12 cellular contexts compared by ENCODE assay signal in the genomic region with DNA sequence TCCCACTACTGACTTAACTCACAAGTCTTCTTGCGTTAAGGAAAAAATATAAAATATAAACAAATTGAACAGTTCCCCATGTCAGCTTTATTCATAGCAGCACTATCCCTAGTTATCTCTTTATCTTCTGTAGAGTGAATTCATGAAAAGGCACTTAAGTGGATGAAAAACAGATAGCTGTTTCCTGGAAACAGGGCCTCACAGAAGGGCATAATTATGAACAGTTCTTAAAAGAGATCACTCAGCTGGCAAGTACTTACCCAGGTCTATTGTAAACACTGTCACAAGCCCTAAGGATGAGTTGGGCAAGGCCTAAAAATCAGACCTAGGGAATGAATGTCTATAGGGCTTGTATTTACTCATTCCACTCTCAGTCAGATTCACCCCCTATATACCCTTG. TPM values are rescaled to one million over a fixed set of nuclear protein-coding genes. Genes with fewer than 3 reads are reported as not detected.
DNase-seq lines count a peak whose midpoint lies in the region; ATAC-seq and TF ChIP-seq lines count a peak whose summit lies in the region.
"Had no signal": no experiment of that assay in that cellular context is flagged by ENCODE, and none has a peak within 500 bp of the region (broad histone marks: within the 10 kb centered on the region; RNA-seq: fewer than 3 reads in every experiment).

No MANE protein-coding gene starts in this region.

- H3K27me3 Mint-ChIP-seq in chondrocyte (ENCODE audit: low read depth) = no peaks in the 10 kb centered on the region
- H3K27me3 Mint-ChIP-seq in effector memory CD8-positive, alpha-beta T cell = no peaks in the 10 kb centered on the region
- H3K27me3 Mint-ChIP-seq: activated naive CD8-positive, alpha-beta T cell; memory B cell had no signal

- H3K4me3 Mint-ChIP-seq in chondrocyte (ENCODE audit: unreplicated experiment) = no peak overlapping the region
- H3K4me3 Mint-ChIP-seq in effector memory CD8-positive, alpha-beta T cell = no peak overlapping the region
- H3K4me3 Mint-ChIP-seq: activated naive CD8-positive, alpha-beta T cell; CD8-positive, alpha-beta T cell; memory B cell had no signal

- no peak for ATAC-seq in effector memory CD8-positive, alpha-beta T cell (replicated peaks)
- ATAC-seq: CD8-positive, alpha-beta T cell had no signal

- DNase-seq in DMS53 (lab: John Stamatoyannopoulos, UW) = peak; percentile 77
- DNase-seq in NCI-H1417 treated with DMSO at 0.1 percent for 48 hours (lab: John Stamatoyannopoulos, UW) = peak; percentile 6
- peak; percentile 8 for DNase-seq in OCI-M1 (lab: John Stamatoyannopoulos, UW)
- DNase-seq in fibroblast of gingiva (ENCODE audit: low read depth) = peak; percentile 30
- DNase-seq in chondrocyte (ENCODE audit: low spot score) = no peak
- no peak for DNase-seq in NOMO-1 treated with DMSO at 0.1 percent for 48 hours (lab: John Stamatoyannopoulos, UW; ENCODE audit: unreplicated experiment)
- no peak for DNase-seq in stimulated activated CD4-positive, alpha-beta T cell treated with anti-CD3 and anti-CD28 coated beads, Interleukin-4, amount 100 ng/mL, for 4 hours
- DNase-seq in effector memory CD8-positive, alpha-beta T cell = no peak
- DNase-seq: activated CD4-positive, alpha-beta T cell treated with anti-CD3 and anti-CD28 coated beads, Interleukin-2, amount 50 U/mL, for 48 hours; CD8-positive, alpha-beta T cell had no signal

- peaks cover 3% of the 10 kb centered on the region for H3K4me1 Mint-ChIP-seq in chondrocyte (ENCODE audit: low read depth)
- H3K4me1 Mint-ChIP-seq in effector memory CD8-positive, alpha-beta T cell (ENCODE audit: low read depth in 2 of 2) = peaks cover 0 to 5% of the 10 kb centered on the region in 2 donors
- H3K4me1 Mint-ChIP-seq: memory B cell had no signal

- H3K9me3 Mint-ChIP-seq in chondrocyte (ENCODE audit: low read depth) = no peaks in the 10 kb centered on the region
- no peaks in the 10 kb centered on the region for H3K9me3 Mint-ChIP-seq in effector memory CD8-positive, alpha-beta T cell
- H3K9me3 Mint-ChIP-seq: CD8-positive, alpha-beta T cell; memory B cell had no signal

- TF ChIP-seq CTCF in chondrocyte (IDR thresholded peaks at IDR 0.05) = no peak

- no peaks in the 10 kb centered on the region for H3K36me3 Mint-ChIP-seq in chondrocyte (ENCODE audit: low read depth)
- H3K36me3 Mint-ChIP-seq in effector memory CD8-positive, alpha-beta T cell (ENCODE audit: insufficient read depth) = peaks cover 3% of the 10 kb centered on the region
- H3K36me3 Mint-ChIP-seq: CD8-positive, alpha-beta T cell; memory B cell had no signal

- no peak overlapping the region for H3K27ac Mint-ChIP-seq in chondrocyte (ENCODE audit: unreplicated experiment)
- H3K27ac Mint-ChIP-seq in effector memory CD8-positive, alpha-beta T cell = no peak overlapping the region
- H3K27ac Mint-ChIP-seq: activated naive CD8-positive, alpha-beta T cell; CD8-positive, alpha-beta T cell; memory B cell had no signal

RNA-seq across cellular contexts. Expression of gene MB21D2, which starts 10.7 kb away (rescaled TPM):
- 8.2 to 8.9 TPM (median 8.7 TPM) in 3 replicates for total RNA-seq in chondrocyte

Comparison
In these comparisons a context has a peak if more than half of its experiments do, and no peak if none do; other contexts are left out.
1. DNase-seq: peak in DMS53 (single experiment), NCI-H1417 treated with DMSO at 0.1 percent for 48 hours (single experiment), OCI-M1 (single experiment) and fibroblast of gingiva (single experiment); none in chondrocyte (single experiment), NOMO-1 treated with DMSO at 0.1 percent for 48 hours (single experiment), stimulated activated CD4-positive, alpha-beta T cell treated with anti-CD3 and anti-CD28 coated beads, Interleukin-4, amount 100 ng/mL, for 4 hours (0 of 2) and effector memory CD8-positive, alpha-beta T cell (0 of 3).